Comparison of ENCODE assay signal across 16 cellular contexts in genomic region chr1:162855461-162856150, GRCh38. TPM values are rescaled to one million over a fixed set of nuclear protein-coding genes. Genes with fewer than 3 reads are reported as not detected.
DNase-seq lines count a peak whose midpoint lies in the region; ATAC-seq lines count a peak whose summit lies in the region.
"Had no signal": no experiment of that assay in that cellular context is flagged by ENCODE, and none has a peak within 500 bp of the region (broad histone marks: within the 10 kb centered on the region; RNA-seq: fewer than 3 reads in every experiment).

No MANE protein-coding gene starts in this region.

- no peaks in the 10 kb centered on the region for H3K27me3 ChIP-seq in stomach smooth muscle (ENCODE audit: control insufficient read depth in 1 of 2, insufficient read depth in 2 of 2, low read length in 2 of 2)
- H3K27me3 ChIP-seq: heart left ventricle, tibial nerve had no signal

- H3K27ac ChIP-seq in stomach smooth muscle (ENCODE audit: low read length): peak overlapping the region; percentile 18
- H3K27ac ChIP-seq: heart left ventricle had no signal

- DNase-seq in HT1080 (ENCODE audit: low read depth): peak; percentile 63
- DNase-seq in SW480 (ENCODE audit: low spot score): peak; percentile 13
- DNase-seq in fibroblast of peridontal ligament (ENCODE audit: extremely low read depth): peak; percentile 39
- no peak for DNase-seq in stimulated activated naive CD4-positive, alpha-beta T cell (lab: John Stamatoyannopoulos, UW)
- no peak for DNase-seq in stimulated activated CD4-positive, alpha-beta T cell treated with anti-CD3 and anti-CD28 coated beads, Interleukin-4, amount 100 ng/mL, for 4 hours
- DNase-seq: effector CD4-positive, alpha-beta T cell; heart left ventricle; KBM-7; naive thymus-derived CD8-positive, alpha-beta T cell; NCI-H2029 treated with DMSO at 0.1 percent for 48 hours; small intestine had no signal

- no peak overlapping the region for H3K9ac ChIP-seq in stomach smooth muscle (ENCODE audit: low read length in 2 of 2)

- no peak overlapping the region for H3K4me3 ChIP-seq in stomach smooth muscle (ENCODE audit: low read length in 2 of 2)
- H3K4me3 ChIP-seq: heart left ventricle, tibial nerve had no signal

- H3K4me1 ChIP-seq in stomach smooth muscle (ENCODE audit: control insufficient read depth, insufficient read depth, low read length): peaks cover 2% of the 10 kb centered on the region
- H3K4me1 ChIP-seq: heart left ventricle had no signal

- no peaks in the 10 kb centered on the region for H3K9me3 ChIP-seq in stomach smooth muscle (ENCODE audit: control insufficient read depth in 2 of 2, low read length in 2 of 2)
- H3K9me3 ChIP-seq: heart left ventricle, tibial nerve had no signal

- no peaks in the 10 kb centered on the region for H3K36me3 ChIP-seq in stomach smooth muscle (ENCODE audit: control insufficient read depth in 2 of 2, insufficient read depth in 2 of 2, low read length in 2 of 2)
- H3K36me3 ChIP-seq: heart left ventricle, tibial nerve had no signal

- ATAC-seq in activated CD4-positive, CD25-positive, alpha-beta regulatory T cell treated with anti-CD3 and anti-CD28 coated beads, Interleukin-2, amount 50 U/mL, for 24 hours: no peak
- ATAC-seq: heart left ventricle; naive thymus-derived CD8-positive, alpha-beta T cell had no signal

RNA-seq across cellular contexts. Expression of gene CCDC190, which starts 5.4 kb away (rescaled TPM):
- 0.19 TPM in 1 of 2 replicates, not detected in the other for total RNA-seq in HT1080 (2014; rRNA removed; shearing (Covaris generic))
- polyA plus RNA-seq in HT1080 (2015; cell fraction: cytosol; rRNA removed): 5.3 and 5.4 TPM in 2 replicates
- 6.9 and 8.5 TPM in 2 replicates for polyA plus RNA-seq in HT1080 (2015; cell fraction: nucleus; rRNA removed)
- total RNA-seq: Calu3; naive thymus-derived CD8-positive, alpha-beta T cell had no signal
- polyA plus RNA-seq: adipose tissue; naive thymus-derived CD8-positive, alpha-beta T cell; small intestine had no signal

Comparison
In these comparisons a context has a peak if more than half of its experiments do, and no peak if none do; other contexts are left out.
1. DNase-seq: peak in HT1080 (single experiment), SW480 (single experiment) and fibroblast of peridontal ligament (single experiment); none in stimulated activated naive CD4-positive, alpha-beta T cell (0 of 6) and stimulated activated CD4-positive, alpha-beta T cell treated with anti-CD3 and anti-CD28 coated beads, Interleukin-4, amount 100 ng/mL, for 4 hours (0 of 2).